ENCODE assay signal across 24 cellular contexts in genomic region chr3:78629544-78629943, GRCh38.
"Had no signal": no experiment of that assay in that cellular context is flagged by ENCODE, and none has a peak within 500 bp of the region (broad histone marks: within the 10 kb centered on the region; RNA-seq: fewer than 3 reads in every experiment).

No MANE protein-coding gene starts in this region.

- H3K27ac ChIP-seq: HL-60, KMS-11, RWPE1 had no signal

- ATAC-seq: Panc1, PC-3, T-cell had no signal

- FAIRE-seq: HTR-8/SVneo had no signal

- H3K4me2 ChIP-seq: KMS-11, SK-N-SH had no signal

- H3K9ac ChIP-seq: KMS-11, SK-N-SH had no signal

- H3K9me2 ChIP-seq: SK-N-SH had no signal

- DNase-seq: Kasumi-1, MV-4-11, NCI-H1048, NCI-H1105, NCI-H1417, NCI-H1436 treated with DMSO at 0.1 percent for 48 hours, NCI-H1694 treated with DMSO at 0.1 percent for 48 hours, NCI-H1930, NCI-H2081, NCI-H2107, NCI-H2227 treated with DMSO at 0.1 percent for 48 hours, NCI-H524, NCI-H526 treated with DMSO at 0.1 percent for 48 hours, NCI-H748 treated with DMSO at 0.1 percent for 48 hours, PC-3, SHP77, SK-N-SH, SW 1271, T-cell had no signal

- H3K9me3 ChIP-seq: SK-N-SH had no signal
